Comparison of ENCODE assay signal across 1 cellular context in genomic region chr19:2253106-2254051, GRCh38.
TF ChIP-seq lines count a peak whose summit lies in the region.

No MANE protein-coding gene starts in this region.

TF ChIP-seq in HepG2, 621 proteins besides CTCF, POLR2A, EP300 and RAD21 (continued from another document and continues in another):
- TF ChIP-seq ZHX2 (IDR thresholded peaks at IDR 0.05; ENCODE audit: low read depth): peak; percentile 40; the same call in 1 of the 2 replicates
- TF ChIP-seq ZHX2 (CRISPR knock-in tag; IDR thresholded peaks at IDR 0.05; ENCODE audit: borderline replicate concordance): no peak
- no peak for TF ChIP-seq FOXO4 (CRISPR knock-in tag; conservative IDR thresholded peaks at IDR 0.05)
- TF ChIP-seq ZNF441 (CRISPR knock-in tag; IDR thresholded peaks at IDR 0.05; ENCODE audit: borderline replicate concordance): no peak
- TF ChIP-seq MTA1 (CRISPR knock-in tag; IDR thresholded peaks at IDR 0.05; ENCODE audit: borderline replicate concordance): peak; percentile 22
- TF ChIP-seq ZNF282 (IDR thresholded peaks at IDR 0.05; ENCODE audit: partially characterized antibody): no peak
- TF ChIP-seq RBAK (CRISPR knock-in tag; IDR thresholded peaks at IDR 0.05): no peak
- no peak for TF ChIP-seq SKI (IDR thresholded peaks at IDR 0.05; ENCODE audit: partially characterized antibody)
- TF ChIP-seq ZNF615 (CRISPR knock-in tag; IDR thresholded peaks at IDR 0.05; ENCODE audit: borderline replicate concordance): no peak
- TF ChIP-seq RBM22 (optimal IDR thresholded peaks at IDR 0.05; ENCODE audit: low read length): no peak
- TF ChIP-seq CAMTA2 (CRISPR knock-in tag; IDR thresholded peaks at IDR 0.05; ENCODE audit: borderline replicate concordance): no peak
- TF ChIP-seq ZNF790 (CRISPR knock-in tag; IDR thresholded peaks at IDR 0.05; ENCODE audit: borderline replicate concordance): no peak
- TF ChIP-seq SRSF4 (IDR thresholded peaks at IDR 0.05; ENCODE audit: low read depth, low read length, poor library complexity, severe bottlenecking): no peak
- TF ChIP-seq BORCS8-MEF2B (CRISPR knock-in tag; IDR thresholded peaks at IDR 0.05): no peak
- TF ChIP-seq EED (CRISPR knock-in tag; IDR thresholded peaks at IDR 0.05): 0 out of 2 replicates have a peak, but pooled peaks have one; percentile 7
- no peak for TF ChIP-seq MAFG (CRISPR knock-in tag; IDR thresholded peaks at IDR 0.05)
- TF ChIP-seq CBFB (CRISPR knock-in tag; IDR thresholded peaks at IDR 0.05): no peak
- peak; percentile 64; the same call in 1 of the 2 replicates for TF ChIP-seq ZNF546 (CRISPR knock-in tag; conservative IDR thresholded peaks at IDR 0.05)
- no peak for TF ChIP-seq MED13 (CRISPR knock-in tag; IDR thresholded peaks at IDR 0.05)
- TF ChIP-seq ZGPAT (CRISPR knock-in tag; IDR thresholded peaks at IDR 0.05): peak; percentile 54; the same call in 1 of the 2 replicates
- 0 out of 2 replicates have a peak, but pooled peaks have one; percentile 3 for TF ChIP-seq ZNF264 (CRISPR knock-in tag; IDR thresholded peaks at IDR 0.05)
- TF ChIP-seq ATF2 (CRISPR knock-in tag; IDR thresholded peaks at IDR 0.05): no peak
- peak; percentile 40; the same call in 1 of the 2 replicates for TF ChIP-seq UBTF (CRISPR knock-in tag; IDR thresholded peaks at IDR 0.05)
- TF ChIP-seq ZNF260 (CRISPR knock-in tag; IDR thresholded peaks at IDR 0.05; ENCODE audit: borderline replicate concordance, low read depth): no peak
- TF ChIP-seq YEATS2 (CRISPR knock-in tag; IDR thresholded peaks at IDR 0.05; ENCODE audit: borderline replicate concordance): 0 out of 2 replicates have a peak, but pooled peaks have one; percentile 50
- no peak for TF ChIP-seq ISL2 (CRISPR knock-in tag; IDR thresholded peaks at IDR 0.05)
- TF ChIP-seq ZNF30 (CRISPR knock-in tag; IDR thresholded peaks at IDR 0.05): no peak
- no peak for TF ChIP-seq ZNF234 (CRISPR knock-in tag; conservative IDR thresholded peaks at IDR 0.05)
- no peak for TF ChIP-seq SNAPC5 (CRISPR knock-in tag; IDR thresholded peaks at IDR 0.05; ENCODE audit: borderline replicate concordance)
- no peak; the same call in 1 of the 2 replicates for TF ChIP-seq ZSCAN20 (CRISPR knock-in tag; IDR thresholded peaks at IDR 0.05; ENCODE audit: borderline replicate concordance)
- TF ChIP-seq ZBTB44 (CRISPR knock-in tag; IDR thresholded peaks at IDR 0.05): no peak
- no peak for TF ChIP-seq NFE2L2 (IDR thresholded peaks at IDR 0.05; ENCODE audit: low read length)
- TF ChIP-seq PAWR (CRISPR knock-in tag; IDR thresholded peaks at IDR 0.05; ENCODE audit: borderline replicate concordance): no peak
- TF ChIP-seq HES4 (CRISPR knock-in tag; IDR thresholded peaks at IDR 0.05; ENCODE audit: borderline replicate concordance): peak; percentile 16; the same call in 1 of the 2 replicates
- no peak for TF ChIP-seq ZNF567 (CRISPR knock-in tag; IDR thresholded peaks at IDR 0.05; ENCODE audit: borderline replicate concordance)
- no peak; the same call in 1 of the 2 replicates for TF ChIP-seq ZNF543 (CRISPR knock-in tag; IDR thresholded peaks at IDR 0.05)
- no peak for TF ChIP-seq PREB (CRISPR knock-in tag; IDR thresholded peaks at IDR 0.05)
- TF ChIP-seq ATF1 (CRISPR knock-in tag; IDR thresholded peaks at IDR 0.05): no peak
- no peak for TF ChIP-seq IRX3 (CRISPR knock-in tag; IDR thresholded peaks at IDR 0.05; ENCODE audit: borderline replicate concordance, low read depth)
- TF ChIP-seq ZNF275 (CRISPR knock-in tag; IDR thresholded peaks at IDR 0.05; ENCODE audit: borderline replicate concordance): no peak
- no peak for TF ChIP-seq GATAD1 (CRISPR knock-in tag; IDR thresholded peaks at IDR 0.05)
- TF ChIP-seq ZNF713 (CRISPR knock-in tag; IDR thresholded peaks at IDR 0.05): no peak
- no peak; the same call in none of the 2 replicates for TF ChIP-seq HOXA3 (CRISPR knock-in tag; IDR thresholded peaks at IDR 0.05)
- no peak for TF ChIP-seq FLYWCH1 (CRISPR knock-in tag; IDR thresholded peaks at IDR 0.05)
- no peak for TF ChIP-seq KDM1A (CRISPR knock-in tag; IDR thresholded peaks at IDR 0.05)
- no peak for TF ChIP-seq DZIP1 (CRISPR knock-in tag; IDR thresholded peaks at IDR 0.05)
- no peak for TF ChIP-seq TSC22D2 (CRISPR knock-in tag; IDR thresholded peaks at IDR 0.05; ENCODE audit: borderline replicate concordance)
